ENCODE assay signal across 1 cellular context in the genomic region with DNA sequence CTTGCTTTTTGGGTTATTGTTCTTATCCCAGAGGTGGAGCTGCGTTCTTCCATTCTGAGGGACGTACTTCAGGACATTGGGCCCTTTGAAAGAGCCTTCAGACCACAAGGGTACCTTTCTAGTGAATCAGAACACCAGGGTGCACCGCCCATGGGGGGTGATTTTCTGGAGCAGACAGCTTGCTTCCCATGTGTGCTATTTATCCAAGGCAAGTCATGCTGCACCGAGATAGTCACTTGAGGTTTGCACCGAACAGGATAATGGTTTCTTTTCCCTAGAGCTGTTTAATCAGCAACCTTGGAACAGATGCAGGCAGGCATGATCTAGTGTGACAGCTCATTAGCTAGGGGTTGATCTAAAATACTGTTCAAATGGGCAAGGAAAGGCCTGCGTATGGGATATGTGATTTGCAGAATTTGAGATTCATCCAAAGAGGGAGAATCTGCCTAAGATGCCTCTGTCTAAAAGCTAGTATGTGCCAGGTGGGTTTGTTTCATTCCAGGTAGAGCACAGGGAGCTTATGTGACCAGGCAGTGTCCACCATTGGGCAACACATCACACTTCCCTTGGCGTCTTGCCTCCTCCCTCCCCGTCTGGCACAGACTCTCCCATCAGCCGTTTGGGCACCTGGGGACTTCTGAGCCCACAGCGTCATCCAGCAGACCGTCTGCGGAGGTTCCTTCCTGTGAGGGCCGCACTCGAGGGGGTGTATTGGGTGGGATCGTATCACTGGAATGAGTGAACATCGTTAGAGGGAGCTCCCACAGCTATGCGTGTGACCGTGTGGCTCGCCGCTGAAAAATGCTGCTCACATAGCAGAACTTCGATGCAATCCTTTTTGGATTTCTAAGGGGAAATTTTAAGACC.
TF ChIP-seq lines count a peak whose summit lies in the region.

No MANE protein-coding gene starts in this region.

TF ChIP-seq in HepG2, 621 proteins besides CTCF, POLR2A, EP300 and RAD21:
- TF ChIP-seq ZBTB2 (CRISPR knock-in tag; IDR thresholded peaks at IDR 0.05; ENCODE audit: low read depth), result no peak
- TF ChIP-seq SMAD1 (CRISPR knock-in tag; IDR thresholded peaks at IDR 0.05; ENCODE audit: borderline replicate concordance, low read depth), result no peak
- no peak for TF ChIP-seq HMGXB4 (CRISPR knock-in tag; IDR thresholded peaks at IDR 0.05; ENCODE audit: borderline replicate concordance in 1 of 2, low read depth in 1 of 2)
- no peak for TF ChIP-seq ZNF235 (CRISPR knock-in tag; IDR thresholded peaks at IDR 0.05; ENCODE audit: borderline replicate concordance)
- no peak for TF ChIP-seq ZZZ3 (CRISPR knock-in tag; IDR thresholded peaks at IDR 0.05; ENCODE audit: borderline replicate concordance)
- TF ChIP-seq EZH2 (conservative IDR thresholded peaks at IDR 0.05; ENCODE audit: low read depth, low read length), result no peak
- no peak for TF ChIP-seq ZNF337 (CRISPR knock-in tag; IDR thresholded peaks at IDR 0.05; ENCODE audit: borderline replicate concordance, low read depth)
- TF ChIP-seq KDM3A (CRISPR knock-in tag; IDR thresholded peaks at IDR 0.05; ENCODE audit: low read depth), result no peak
- TF ChIP-seq AFF4 (CRISPR knock-in tag; IDR thresholded peaks at IDR 0.05), result no peak
- TF ChIP-seq SRSF1 (optimal IDR thresholded peaks at IDR 0.05; ENCODE audit: low read depth, low read length), result no peak
- no peak for TF ChIP-seq ZFP37 (CRISPR knock-in tag; IDR thresholded peaks at IDR 0.05; ENCODE audit: borderline replicate concordance)
- TF ChIP-seq KLF13 (CRISPR knock-in tag; IDR thresholded peaks at IDR 0.05), result no peak
- no peak for TF ChIP-seq GLMP (CRISPR knock-in tag; IDR thresholded peaks at IDR 0.05; ENCODE audit: borderline replicate concordance)
